Comparison of ENCODE assay signal across 11 cellular contexts in the genomic region with DNA sequence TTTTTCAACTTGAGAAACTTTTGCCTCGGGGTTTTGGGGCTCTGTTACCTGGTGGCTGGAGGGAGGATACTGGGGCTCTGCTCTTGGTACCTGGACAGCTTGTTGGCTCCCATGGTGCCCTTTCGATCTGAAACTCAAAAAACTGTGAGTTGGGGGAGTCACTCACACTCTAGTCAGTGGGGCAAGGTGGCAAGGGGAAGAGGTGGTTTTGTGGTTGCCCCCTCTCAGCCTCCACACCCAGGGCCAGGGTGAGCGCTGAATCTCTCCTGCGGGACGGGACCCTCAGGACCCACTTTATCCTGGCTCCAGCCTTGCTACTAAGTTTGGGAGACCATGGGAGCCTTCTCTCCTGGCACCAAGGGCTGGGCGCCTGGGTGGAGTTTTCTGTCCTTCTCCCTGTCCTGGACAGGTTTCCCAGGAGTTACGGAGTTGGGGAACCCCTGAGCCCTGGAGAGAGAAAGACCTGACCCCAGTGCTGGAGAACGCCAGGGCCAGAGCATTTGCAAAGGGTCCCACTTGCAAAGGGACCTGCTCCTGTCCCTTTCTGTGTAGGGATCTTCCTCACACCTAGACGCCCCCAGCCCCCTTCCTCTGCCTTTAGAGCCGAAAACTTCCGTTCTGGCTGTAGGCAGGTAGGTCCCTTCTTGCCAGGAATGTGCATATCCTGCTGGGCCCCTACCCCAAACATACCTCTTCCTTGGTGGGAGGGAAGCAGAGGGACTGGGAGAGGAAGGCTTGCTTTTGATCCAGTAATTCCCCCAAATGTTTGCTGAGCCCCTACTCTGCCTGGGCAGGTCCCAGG. TPM values are rescaled to one million over a fixed set of nuclear protein-coding genes. Genes with fewer than 3 reads are reported as not detected.
DNase-seq lines count a peak whose midpoint lies in the region; ATAC-seq, FAIRE-seq and TF ChIP-seq lines count a peak whose summit lies in the region.
"Had no signal": no experiment of that assay in that cellular context is flagged by ENCODE, and none has a peak within 500 bp of the region (broad histone marks: within the 10 kb centered on the region; RNA-seq: fewer than 3 reads in every experiment).

No MANE protein-coding gene starts in this region.

- no peak overlapping the region for H3K4ac ChIP-seq in mesenchymal stem cell (ENCODE audit: low read depth in 1 of 2, low read length in 2 of 2)

- DNase-seq in activated T-cell treated with anti-CD3 and anti-CD28 coated beads, Interleukin-2, amount 50 U/mL, for 24 hours = no peak
- no peak for DNase-seq in activated T-cell treated with anti-CD3 and anti-CD28 coated beads for 4 hours
- DNase-seq in astrocyte (ENCODE audit: low read depth) = no peak
- DNase-seq in mesenchymal stem cell = no peak
- DNase-seq in thoracic aorta (ENCODE audit: low spot score) = no peak
- no peak for DNase-seq in NCI-H510A (lab: John Stamatoyannopoulos, UW)
- DNase-seq in SHP77 treated with DMSO at 0.1 percent for 48 hours (lab: John Stamatoyannopoulos, UW) = no peak
- DNase-seq: amygdala, WERI-Rb-1 had no signal

- no peaks in the 10 kb centered on the region for H3K9me3 Mint-ChIP-seq in activated T-cell treated with anti-CD3 and anti-CD28 coated beads, Interleukin-2, amount 50 U/mL, for 24 hours
- no peaks in the 10 kb centered on the region for H3K9me3 Mint-ChIP-seq in astrocyte (ENCODE audit: unreplicated experiment)

- H3K9me3 ChIP-seq in astrocyte (ENCODE audit: insufficient read depth, low read depth, low read length) (no peaks in the 10 kb centered on the region), mesenchymal stem cell (ENCODE audit: control insufficient read depth, low read length) (no peaks in the 10 kb centered on the region), thoracic aorta (no peaks in the 10 kb centered on the region)
- H3K9me3 ChIP-seq: vagina had no signal

- H3K4me1 ChIP-seq in astrocyte (ENCODE audit: insufficient read depth, low read length) (peaks cover 20% of the 10 kb centered on the region), mesenchymal stem cell (ENCODE audit: control insufficient read depth, insufficient read depth, low read depth, low read length) (peaks cover 41% of the 10 kb centered on the region), thoracic aorta (ENCODE audit: control insufficient read depth in 1 of 2, low read depth in 2 of 2) (peaks cover 6 to 53% of the 10 kb centered on the region in 2 donors)

- peaks cover 35% of the 10 kb centered on the region for H3K4me1 Mint-ChIP-seq in activated T-cell treated with anti-CD3 and anti-CD28 coated beads, Interleukin-2, amount 50 U/mL, for 24 hours (ENCODE audit: low read depth)
- peaks cover 8% of the 10 kb centered on the region for H3K4me1 Mint-ChIP-seq in astrocyte (ENCODE audit: low read depth, unreplicated experiment)

- peaks cover 20% of the 10 kb centered on the region for H3K27me3 Mint-ChIP-seq in activated T-cell treated with anti-CD3 and anti-CD28 coated beads, Interleukin-2, amount 50 U/mL, for 24 hours
- peaks cover 12% of the 10 kb centered on the region for H3K27me3 Mint-ChIP-seq in astrocyte (ENCODE audit: low read depth, unreplicated experiment)

- FAIRE-seq in astrocyte (lab: Jason Lieb, UNC) = no peak

- ATAC-seq in thoracic aorta (ENCODE audit: insufficient number of reproducible peaks, low FRiP score, low read depth) (no peak), GM21528 (IDR thresholded peaks at IDR 0.05; ENCODE audit: low FRiP score, unreplicated experiment) (no peak)

- H2BK5ac ChIP-seq in mesenchymal stem cell (ENCODE audit: low read depth, low read length, poor library complexity, severe bottlenecking) = no peak overlapping the region

- H3K36me3 ChIP-seq in astrocyte (ENCODE audit: insufficient read depth, low read length) = no peaks in the 10 kb centered on the region
- H3K36me3 ChIP-seq in mesenchymal stem cell (ENCODE audit: control insufficient read depth in 1 of 2, insufficient read depth in 2 of 2, low read depth in 1 of 2, low read length in 2 of 2) = peaks cover 9 to 22% of the 10 kb centered on the region in 2 experiments
- no peaks in the 10 kb centered on the region for H3K36me3 ChIP-seq in thoracic aorta

- H2AFZ ChIP-seq in astrocyte (ENCODE audit: low read depth, low read length) (no peak overlapping the region), mesenchymal stem cell (ENCODE audit: low read depth, low read length) (no peak overlapping the region)

- peaks cover 25% of the 10 kb centered on the region for H3K36me3 Mint-ChIP-seq in activated T-cell treated with anti-CD3 and anti-CD28 coated beads, Interleukin-2, amount 50 U/mL, for 24 hours (ENCODE audit: low read depth)
- H3K36me3 Mint-ChIP-seq in astrocyte (ENCODE audit: low read depth, unreplicated experiment) = peaks cover 11% of the 10 kb centered on the region

- peaks cover 69% of the 10 kb centered on the region for H4K20me1 ChIP-seq in astrocyte (ENCODE audit: insufficient read depth, low read length)

- no peak overlapping the region for H2BK12ac ChIP-seq in mesenchymal stem cell (ENCODE audit: low read length in 2 of 2)

- H3K4me3 Mint-ChIP-seq in activated T-cell treated with anti-CD3 and anti-CD28 coated beads, Interleukin-2, amount 50 U/mL, for 24 hours = peak overlapping the region; percentile 89
- H3K4me3 Mint-ChIP-seq in astrocyte (ENCODE audit: unreplicated experiment) = peak overlapping the region; percentile 79

- no peak for TF ChIP-seq CTCF in astrocyte (IDR thresholded peaks at IDR 0.05; ENCODE audit: insufficient read depth, low read depth, low read length)
- no peak for TF ChIP-seq CTCF in thoracic aorta (IDR thresholded peaks at IDR 0.05)

- H3K4me2 ChIP-seq in astrocyte (ENCODE audit: low read length) (peak overlapping the region; percentile 99), mesenchymal stem cell (ENCODE audit: low read length, poor library complexity, severe bottlenecking) (peak overlapping the region; percentile 14)

- H3K79me2 ChIP-seq in astrocyte (ENCODE audit: insufficient read depth, low read length) = peaks cover 61% of the 10 kb centered on the region

- no peak overlapping the region for H3K9ac ChIP-seq in astrocyte (ENCODE audit: low read length)
- H3K9ac ChIP-seq in mesenchymal stem cell (ENCODE audit: low read length) = no peak overlapping the region

- no peak overlapping the region for H3K14ac ChIP-seq in mesenchymal stem cell (ENCODE audit: low read length in 2 of 2)

- H3K27ac Mint-ChIP-seq in activated T-cell treated with anti-CD3 and anti-CD28 coated beads, Interleukin-2, amount 50 U/mL, for 24 hours = no peak overlapping the region
- H3K27ac Mint-ChIP-seq in astrocyte (ENCODE audit: unreplicated experiment) = no peak overlapping the region

- 70% methylated on average over 11 of the region's 11 CpGs for WGBS in mesenchymal stem cell

- no peak overlapping the region for H2BK120ac ChIP-seq in mesenchymal stem cell (ENCODE audit: low read depth, low read length)

- peaks cover 47% of the 10 kb centered on the region for H3K79me1 ChIP-seq in mesenchymal stem cell (replicated peaks; ENCODE audit: low read length, poor library complexity, severe bottlenecking)

- no peak overlapping the region for H2AK5ac ChIP-seq in mesenchymal stem cell (ENCODE audit: low read length, severe bottlenecking)

- H3K27ac ChIP-seq in astrocyte (ENCODE audit: low read depth, low read length) = no peak overlapping the region
- H3K27ac ChIP-seq in mesenchymal stem cell (ENCODE audit: low read length, poor library complexity, severe bottlenecking) = no peak overlapping the region
- H3K27ac ChIP-seq in thoracic aorta = no peak overlapping the region
- H3K27ac ChIP-seq: vagina, WERI-Rb-1 had no signal

- no peak overlapping the region for H3K4me3 ChIP-seq in astrocyte (ENCODE audit: insufficient read depth, low read depth, low read length)
- H3K4me3 ChIP-seq in mesenchymal stem cell (ENCODE audit: insufficient read depth in 1 of 2, low read depth in 1 of 2, low read length in 2 of 2) = no peak overlapping the region
- H3K4me3 ChIP-seq in thoracic aorta = peak overlapping the region; percentile 97

- peak overlapping the region in 1 of 2 experiments; percentile 34 for H3K18ac ChIP-seq in mesenchymal stem cell (ENCODE audit: low read depth in 1 of 2, low read length in 2 of 2)

- H2BK15ac ChIP-seq in mesenchymal stem cell (ENCODE audit: low read depth, poor library complexity, severe bottlenecking) = no peak overlapping the region

- no peak overlapping the region for H4K8ac ChIP-seq in mesenchymal stem cell (ENCODE audit: low read length)

- no peak overlapping the region for H4K91ac ChIP-seq in mesenchymal stem cell (ENCODE audit: low read length)

- H3K27me3 ChIP-seq in astrocyte (ENCODE audit: insufficient read depth, low read length) (peaks cover 2% of the 10 kb centered on the region), mesenchymal stem cell (ENCODE audit: control insufficient read depth in 1 of 2, insufficient read depth in 1 of 2, low read length in 2 of 2) (peaks cover 5 to 15% of the 10 kb centered on the region in 2 experiments), thoracic aorta (replicated peaks; ENCODE audit: insufficient read depth) (no peaks in the 10 kb centered on the region)
- H3K27me3 ChIP-seq: vagina had no signal

- peak overlapping the region in 1 of 2 experiments; percentile 23 for H3K23ac ChIP-seq in mesenchymal stem cell (ENCODE audit: low read length in 2 of 2)

RNA-seq across cellular contexts. Expression of gene FOXP4, which starts 2.9 kb away (rescaled TPM):
- total RNA-seq in astrocyte (41.9 and 43.7 TPM in 2 replicates), thoracic aorta (10 to 100 TPM; 15.7 to 21.0 TPM)
- 23.4 TPM for polyA plus RNA-seq in mesenchymal stem cell (2013, experiment 1 of 2)
- 22.7 TPM for polyA plus RNA-seq in mesenchymal stem cell (2013, experiment 2 of 2)
